8 cellular contexts compared by ENCODE assay signal in the genomic region with DNA sequence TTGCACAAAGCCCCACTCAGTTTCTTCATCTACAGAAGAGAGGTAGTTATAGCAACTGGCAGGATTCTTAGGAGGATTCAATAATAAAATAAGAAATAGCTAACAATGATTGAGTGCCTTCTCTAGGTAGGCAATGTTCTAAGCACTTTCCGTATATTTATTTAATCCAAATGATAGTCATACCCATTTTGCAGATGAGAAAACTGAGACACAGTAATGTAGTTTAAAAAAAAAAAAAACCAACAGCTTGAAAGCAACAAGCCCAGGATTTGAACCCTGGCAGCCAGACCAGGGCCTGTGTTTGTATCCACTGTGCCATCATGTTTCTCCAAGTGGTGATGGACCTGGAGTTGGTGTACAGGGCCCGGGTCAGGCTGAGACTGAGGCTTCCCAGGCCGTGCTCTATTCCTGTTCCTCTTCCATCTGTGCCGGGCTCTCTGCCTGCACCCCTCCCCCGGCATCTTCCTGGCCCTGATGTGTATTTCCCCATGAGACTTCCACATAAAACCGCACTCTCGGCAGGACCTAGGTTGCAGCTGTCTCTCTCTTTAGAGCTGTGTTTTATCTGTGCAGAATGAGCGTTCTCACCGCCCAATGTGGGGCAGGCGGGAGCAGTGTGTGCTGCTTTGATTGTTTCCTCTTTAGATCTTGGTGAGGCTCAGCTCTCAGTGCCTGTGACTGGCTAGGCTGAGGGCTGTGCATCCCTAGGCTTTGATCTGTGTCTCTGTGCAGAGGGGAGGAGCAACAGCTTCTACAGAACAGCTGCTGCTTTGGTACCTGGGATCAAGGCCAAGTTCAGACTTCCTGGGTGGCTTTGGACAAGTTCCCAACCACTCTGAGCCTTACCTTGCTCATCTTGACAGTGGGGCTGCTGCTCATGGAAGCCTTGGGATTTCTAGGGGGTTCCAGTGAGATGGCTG. TPM values are rescaled to one million over a fixed set of nuclear protein-coding genes. Genes with fewer than 3 reads are reported as not detected.
DNase-seq lines count a peak whose midpoint lies in the region; ATAC-seq and TF ChIP-seq lines count a peak whose summit lies in the region.

No MANE protein-coding gene starts in this region.

- POLR2A ChIA-PET in GM10248 (lab: Yijun Ruan, JAX): no interaction called here

- no peak overlapping the region for H3K4me3 ChIP-seq in cardiac fibroblast (replicated peaks in 1 of 2; ENCODE audit: low read depth in 2 of 2, low read length in 2 of 2)

- intact Hi-C loops in sciatic nerve (cut with DNase I): no loop called here

- CTCF ChIA-PET in GM10248 (lab: Yijun Ruan, JAX): interaction anchor here (1.1 to 1.7 kb wide), 3 partner anchors 9 to 19 kb away, joined by 3 to 8 read pairs (median 6); no protein-coding TSS in a partner anchor

- DNase-seq in stimulated activated CD4-positive, alpha-beta T cell treated with anti-CD3 and anti-CD28 coated beads, Interleukin-15, amount 100 ng/mL, for 24 hours: peak; percentile 32
- DNase-seq in stimulated activated CD4-positive, alpha-beta T cell treated with anti-CD3 and anti-CD28 coated beads, Interleukin-4, amount 100 ng/mL, for 1 hour: no peak
- DNase-seq in NOMO-1 treated with DMSO at 0.1 percent for 48 hours (lab: John Stamatoyannopoulos, UW; ENCODE audit: unreplicated experiment) (peak; percentile 71), cardiac fibroblast (ENCODE audit: low read depth in 2 of 2) (peak; percentile 83 to 89), sciatic nerve (ENCODE audit: low spot score) (no peak), middle frontal gyrus (ENCODE audit: extremely low spot score, low spot score) (no peak), GM10248 (ENCODE audit: extremely low spot score) (no peak)

- ATAC-seq in sciatic nerve (peak; percentile 82), HG03439 (IDR thresholded peaks at IDR 0.05; ENCODE audit: unreplicated experiment) (no peak)

- TF ChIP-seq CTCF in cardiac fibroblast (IDR thresholded peaks at IDR 0.05; ENCODE audit: low read depth, low read length): no peak
- no peak for TF ChIP-seq CTCF in GM10248 (IDR thresholded peaks at IDR 0.05; ENCODE audit: control extremely low read depth, extremely low read depth, low read depth, missing control alignments)

RNA-seq across cellular contexts. Expression of gene TOX2, which starts 49.5 kb away (rescaled TPM):
- 2.1 TPM for total RNA-seq in sciatic nerve

Comparison
In these comparisons a context has a peak if more than half of its experiments do, and no peak if none do; other contexts are left out.
1. DNase-seq: peak in stimulated activated CD4-positive, alpha-beta T cell treated with anti-CD3 and anti-CD28 coated beads, Interleukin-15, amount 100 ng/mL, for 24 hours (single experiment), NOMO-1 treated with DMSO at 0.1 percent for 48 hours (single experiment) and cardiac fibroblast (2 of 2); none in stimulated activated CD4-positive, alpha-beta T cell treated with anti-CD3 and anti-CD28 coated beads, Interleukin-4, amount 100 ng/mL, for 1 hour (single experiment), sciatic nerve (single experiment), middle frontal gyrus (single experiment) and GM10248 (single experiment).